ENCODE assay signal across 11 cellular contexts in the genomic region with DNA sequence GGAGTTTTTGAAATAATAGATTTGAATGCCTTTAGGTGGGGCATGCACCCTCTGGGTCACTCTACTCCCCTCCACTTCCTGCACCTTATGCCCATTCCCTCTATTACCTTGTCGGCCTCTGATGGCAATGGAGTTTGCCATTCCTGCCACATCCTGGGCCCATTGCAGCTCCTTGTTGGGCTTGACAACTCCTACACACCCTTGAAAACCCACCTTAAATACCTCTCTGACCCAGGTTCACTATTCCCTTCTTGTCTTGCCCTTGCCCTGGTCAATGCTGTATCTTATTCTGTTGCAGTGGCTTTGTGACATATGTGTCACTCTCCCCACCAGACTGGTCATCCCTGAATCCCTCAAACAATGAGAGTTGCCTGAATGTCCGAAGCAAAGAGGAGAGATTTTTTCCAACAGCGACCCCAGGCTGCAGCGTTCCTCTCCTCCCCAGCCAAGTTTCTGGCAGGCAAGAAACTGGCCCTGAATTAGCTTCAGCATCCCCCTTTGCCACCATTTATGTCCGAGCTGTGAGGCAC.
DNase-seq lines count a peak whose midpoint lies in the region; TF ChIP-seq lines count a peak whose summit lies in the region.
"Had no signal": no experiment of that assay in that cellular context is flagged by ENCODE, and none has a peak within 500 bp of the region (broad histone marks: within the 10 kb centered on the region; RNA-seq: fewer than 3 reads in every experiment).

No MANE protein-coding gene starts in this region.

- H3K27ac Mint-ChIP-seq in T-helper 2 cell treated with Interferon-gamma antibody and Interleukin-4, amounts not matched to agents 5 μg/mL and 100 μg/mL, for 36 hours: peak overlapping the region; percentile 97
- H3K27ac Mint-ChIP-seq in activated naive CD8-positive, alpha-beta T cell: peak overlapping the region; percentile 97

- CTCF ChIA-PET in HEK293 (lab: Yijun Ruan, JAX): interaction anchor here (0.5 to 8.1 kb wide), 5 partner anchors 9 to 143 kb away, joined by 3 to 140 read pairs (median 5); no protein-coding TSS in a partner anchor

- H3K4me3 ChIP-seq in HEK293 (ENCODE audit: low read depth, low read length) (no peak overlapping the region), rectal smooth muscle tissue (ENCODE audit: low read length) (peak overlapping the region; percentile 28)
- H3K4me3 ChIP-seq: thyroid gland had no signal

- H3K4me1 ChIP-seq in HEK293 (ENCODE audit: control insufficient read depth, insufficient read depth, low read length) (no peaks in the 10 kb centered on the region), rectal smooth muscle tissue (ENCODE audit: control insufficient read depth, insufficient read depth, low read length) (peaks cover 4% of the 10 kb centered on the region)

- peaks cover 63% of the 10 kb centered on the region for H3K36me3 Mint-ChIP-seq in T-helper 2 cell treated with Interferon-gamma antibody and Interleukin-4, amounts not matched to agents 5 μg/mL and 100 μg/mL, for 36 hours (ENCODE audit: low read depth)
- peaks cover 20% of the 10 kb centered on the region for H3K36me3 Mint-ChIP-seq in activated naive CD8-positive, alpha-beta T cell

- TF ChIP-seq CTCF in HEK293 (tag by site-specific recombination; IDR thresholded peaks at IDR 0.05): no peak

- no peaks in the 10 kb centered on the region for H3K27me3 ChIP-seq in rectal smooth muscle tissue (ENCODE audit: control insufficient read depth, insufficient read depth, low read length)
- H3K27me3 ChIP-seq: thyroid gland had no signal

- H3K4me3 Mint-ChIP-seq in T-helper 2 cell treated with Interferon-gamma antibody and Interleukin-4, amounts not matched to agents 5 μg/mL and 100 μg/mL, for 36 hours: peak overlapping the region; percentile 92
- H3K4me3 Mint-ChIP-seq in activated naive CD8-positive, alpha-beta T cell: peak overlapping the region; percentile 90

- no peaks in the 10 kb centered on the region for H3K27me3 Mint-ChIP-seq in T-helper 2 cell treated with Interferon-gamma antibody and Interleukin-4, amounts not matched to agents 5 μg/mL and 100 μg/mL, for 36 hours (ENCODE audit: low read depth)
- no peaks in the 10 kb centered on the region for H3K27me3 Mint-ChIP-seq in activated naive CD8-positive, alpha-beta T cell

- H3K27ac ChIP-seq in HEK293 (ENCODE audit: extremely low read depth, low read depth, low read length) (no peak overlapping the region), rectal smooth muscle tissue (ENCODE audit: low read depth, low read length) (no peak overlapping the region)
- H3K27ac ChIP-seq: thyroid gland had no signal

- DNase-seq in T-helper 2 cell treated with Interferon-gamma antibody and Interleukin-4, amounts not matched to agents 5 μg/mL and 100 μg/mL, for 36 hours (ENCODE audit: low spot score): no peak
- DNase-seq in T-helper 2 cell (no peak), nucleus accumbens (lab: John Stamatoyannopoulos, UW) (no peak), Ammon's horn (ENCODE audit: low spot score) (no peak), NCI-H2107 treated with DMSO at 0.1 percent for 48 hours (lab: John Stamatoyannopoulos, UW; ENCODE audit: unreplicated experiment) (no peak)
- DNase-seq: 8988T, NCI-H510A treated with DMSO at 0.1 percent for 48 hours, thyroid gland had no signal

- H3K9me3 ChIP-seq in HEK293 (ENCODE audit: control insufficient read depth, insufficient read depth, low read depth, low read length): no peaks in the 10 kb centered on the region
- H3K9me3 ChIP-seq: thyroid gland had no signal

- H3K9ac ChIP-seq in rectal smooth muscle tissue (ENCODE audit: low read length): no peak overlapping the region

- POLR2A ChIA-PET in HEK293 (lab: Yijun Ruan, JAX): no interaction called here

- H3K9me3 Mint-ChIP-seq in T-helper 2 cell treated with Interferon-gamma antibody and Interleukin-4, amounts not matched to agents 5 μg/mL and 100 μg/mL, for 36 hours: peaks cover 4% of the 10 kb centered on the region
- no peaks in the 10 kb centered on the region for H3K9me3 Mint-ChIP-seq in activated naive CD8-positive, alpha-beta T cell (ENCODE audit: low read depth)

- peaks cover 69% of the 10 kb centered on the region for H3K4me1 Mint-ChIP-seq in T-helper 2 cell treated with Interferon-gamma antibody and Interleukin-4, amounts not matched to agents 5 μg/mL and 100 μg/mL, for 36 hours (ENCODE audit: low read depth)
- H3K4me1 Mint-ChIP-seq in activated naive CD8-positive, alpha-beta T cell (ENCODE audit: low read depth): peaks cover 69% of the 10 kb centered on the region

- H3K36me3 ChIP-seq in HEK293 (ENCODE audit: control insufficient read depth in 2 of 2, insufficient read depth in 1 of 2, low read length in 2 of 2) (no peaks in the 10 kb centered on the region), rectal smooth muscle tissue (ENCODE audit: control insufficient read depth, insufficient read depth, low read length) (no peaks in the 10 kb centered on the region)
- H3K36me3 ChIP-seq: thyroid gland had no signal

TF ChIP-seq in HEK293, 187 proteins besides CTCF, POLR2A, EP300 and RAD21:
- TF ChIP-seq ZNF785 (tag by site-specific recombination; IDR thresholded peaks at IDR 0.05) (no peak), ZNF416 (tag by site-specific recombination; IDR thresholded peaks at IDR 0.05) (no peak), ZFP3 (tag by site-specific recombination; IDR thresholded peaks at IDR 0.05; ENCODE audit: low read depth) (peak; percentile 74), EGR2 (tag by site-specific recombination; IDR thresholded peaks at IDR 0.05; ENCODE audit: low read depth) (no peak), ZNF23 (tag by site-specific recombination; IDR thresholded peaks at IDR 0.05; ENCODE audit: borderline replicate concordance) (no peak), OSR2 (tag by site-specific recombination; IDR thresholded peaks at IDR 0.05) (no peak), HOXC10 (CRISPR knock-in tag; IDR thresholded peaks at IDR 0.05) (no peak)
- TF ChIP-seq, protein P1, sequence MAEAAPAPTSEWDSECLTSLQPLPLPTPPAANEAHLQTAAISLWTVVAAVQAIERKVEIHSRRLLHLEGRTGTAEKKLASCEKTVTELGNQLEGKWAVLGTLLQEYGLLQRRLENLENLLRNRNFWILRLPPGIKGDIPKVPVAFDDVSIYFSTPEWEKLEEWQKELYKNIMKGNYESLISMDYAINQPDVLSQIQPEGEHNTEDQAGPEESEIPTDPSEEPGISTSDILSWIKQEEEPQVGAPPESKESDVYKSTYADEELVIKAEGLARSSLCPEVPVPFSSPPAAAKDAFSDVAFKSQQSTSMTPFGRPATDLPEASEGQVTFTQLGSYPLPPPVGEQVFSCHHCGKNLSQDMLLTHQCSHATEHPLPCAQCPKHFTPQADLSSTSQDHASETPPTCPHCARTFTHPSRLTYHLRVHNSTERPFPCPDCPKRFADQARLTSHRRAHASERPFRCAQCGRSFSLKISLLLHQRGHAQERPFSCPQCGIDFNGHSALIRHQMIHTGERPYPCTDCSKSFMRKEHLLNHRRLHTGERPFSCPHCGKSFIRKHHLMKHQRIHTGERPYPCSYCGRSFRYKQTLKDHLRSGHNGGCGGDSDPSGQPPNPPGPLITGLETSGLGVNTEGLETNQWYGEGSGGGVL (tag by site-specific recombination; IDR thresholded peaks at IDR 0.05): no peak
